Comparison of ENCODE assay signal across 13 cellular contexts in genomic region chr16:28990375-28991040, GRCh38. TPM values are rescaled to one million over a fixed set of nuclear protein-coding genes. Genes with fewer than 3 reads are reported as not detected.
DNase-seq lines count a peak whose midpoint lies in the region; ATAC-seq and TF ChIP-seq lines count a peak whose summit lies in the region.
"Had no signal": no experiment of that assay in that cellular context is flagged by ENCODE, and none has a peak within 500 bp of the region (broad histone marks: within the 10 kb centered on the region; RNA-seq: fewer than 3 reads in every experiment).

No MANE protein-coding gene starts in this region.

- DNase-seq in T-helper 22 cell (ENCODE audit: low read depth) (peak; percentile 42), activated T-cell treated with anti-CD3 and anti-CD28 coated beads for 48 hours (ENCODE audit: low read depth) (peak; percentile 59), HuH-7.5 (ENCODE audit: low spot score) (no peak), D341Med (ENCODE audit: low spot score) (no peak)
- peak in 1 of 3 donors; percentile 38 for DNase-seq in effector memory CD4-positive, alpha-beta T cell
- peak in 2 of 3 donors; percentile 63 to 66 for DNase-seq in stimulated activated CD4-positive, alpha-beta T cell treated with anti-CD3 and anti-CD28 coated beads, TNF-alpha, amount 100 ng/mL, for 48 hours (ENCODE audit: low read depth in 3 of 3)
- DNase-seq: anterior cingulate cortex, NCI-H2081 treated with DMSO at 0.1 percent for 48 hours, upper lobe of right lung had no signal

- H3K36me3 ChIP-seq in effector memory CD4-positive, alpha-beta T cell (ENCODE audit: control insufficient read depth, insufficient read depth, low read length): peaks cover 24% of the 10 kb centered on the region
- peaks cover 0 to 53% of the 10 kb centered on the region in 2 donors for H3K36me3 ChIP-seq in gastroesophageal sphincter

- no peak for TF ChIP-seq POLR2A in gastroesophageal sphincter (IDR thresholded peaks at IDR 0.05)

- TF ChIP-seq CTCF in gastroesophageal sphincter (IDR thresholded peaks at IDR 0.05): no peak

- TF ChIP-seq EP300 in gastroesophageal sphincter (IDR thresholded peaks at IDR 0.05): no peak

- peak overlapping the region; percentile 90 for H3K27ac ChIP-seq in effector memory CD4-positive, alpha-beta T cell (ENCODE audit: insufficient read depth, low read length, poor library complexity, severe bottlenecking)
- no peak overlapping the region for H3K27ac ChIP-seq in gastroesophageal sphincter
- H3K27ac ChIP-seq: upper lobe of right lung had no signal

- no peaks in the 10 kb centered on the region for H3K27me3 ChIP-seq in effector memory CD4-positive, alpha-beta T cell (replicated peaks; ENCODE audit: control insufficient read depth, insufficient read depth, low read length, poor library complexity, severe bottlenecking)
- peaks cover 11% of the 10 kb centered on the region for H3K27me3 ChIP-seq in gastroesophageal sphincter
- H3K27me3 ChIP-seq: upper lobe of right lung had no signal

- H3K4me1 ChIP-seq in effector memory CD4-positive, alpha-beta T cell (ENCODE audit: control insufficient read depth, insufficient read depth, low read length, poor library complexity, severe bottlenecking): peaks cover 32% of the 10 kb centered on the region
- no peaks in the 10 kb centered on the region for H3K4me1 ChIP-seq in gastroesophageal sphincter
- H3K4me1 ChIP-seq: upper lobe of right lung had no signal

- no peaks in the 10 kb centered on the region for H3K9me3 ChIP-seq in effector memory CD4-positive, alpha-beta T cell (ENCODE audit: control insufficient read depth, low read length)
- H3K9me3 ChIP-seq in gastroesophageal sphincter: peaks cover 0 to 13% (median 0%) of the 10 kb centered on the region in 3 donors
- H3K9me3 ChIP-seq: upper lobe of right lung had no signal

- ATAC-seq in gastroesophageal sphincter: no peak
- no peak for ATAC-seq in HG02678 (IDR thresholded peaks at IDR 0.05; ENCODE audit: unreplicated experiment)
- ATAC-seq: upper lobe of right lung had no signal

- WGBS in gastroesophageal sphincter (ENCODE audit: low coverage in 1 of 2), 2 donors: 83 to 91% methylated on average over 5 to 6 of the region's 11 CpGs

- no peak overlapping the region for H3K4me3 ChIP-seq in effector memory CD4-positive, alpha-beta T cell (ENCODE audit: insufficient read depth, low read depth, low read length, poor library complexity, severe bottlenecking)
- H3K4me3 ChIP-seq in gastroesophageal sphincter: no peak overlapping the region
- H3K4me3 ChIP-seq: lung, upper lobe of right lung had no signal

RNA-seq across cellular contexts. Expression of gene LAT, which starts 5.7 kb away (rescaled TPM):
- total RNA-seq in gastroesophageal sphincter: 10 to 100 TPM in 1 of 4 donors, 1 to 10 TPM in 3; 2.3 to 12.3 (median 5.4) TPM

RNA-seq across cellular contexts. Expression of gene SPNS1, which starts 15.9 kb away (rescaled TPM):
- 10 to 100 TPM; 17.6 to 25.6 (median 20.2) TPM for total RNA-seq in gastroesophageal sphincter

RNA-seq across cellular contexts. Expression of gene NFATC2IP, which starts 39.8 kb away (rescaled TPM):
- total RNA-seq in gastroesophageal sphincter: 10 to 100 TPM; 13.9 to 28.0 (median 22.8) TPM

RNA-seq across cellular contexts. Expression of gene CD19, which starts 58.7 kb away (rescaled TPM):
- not detected for total RNA-seq in gastroesophageal sphincter
- total RNA-seq: osteocyte, upper lobe of right lung had no signal

Comparison
In these comparisons a context has a peak if more than half of its experiments do, and no peak if none do; other contexts are left out.
1. DNase-seq: peak in T-helper 22 cell (single experiment), activated T-cell treated with anti-CD3 and anti-CD28 coated beads for 48 hours (single experiment) and stimulated activated CD4-positive, alpha-beta T cell treated with anti-CD3 and anti-CD28 coated beads, TNF-alpha, amount 100 ng/mL, for 48 hours (2 of 3); none in HuH-7.5 (single experiment) and D341Med (single experiment).